Comparison of ENCODE assay signal across 1 cellular context in the genomic region with DNA sequence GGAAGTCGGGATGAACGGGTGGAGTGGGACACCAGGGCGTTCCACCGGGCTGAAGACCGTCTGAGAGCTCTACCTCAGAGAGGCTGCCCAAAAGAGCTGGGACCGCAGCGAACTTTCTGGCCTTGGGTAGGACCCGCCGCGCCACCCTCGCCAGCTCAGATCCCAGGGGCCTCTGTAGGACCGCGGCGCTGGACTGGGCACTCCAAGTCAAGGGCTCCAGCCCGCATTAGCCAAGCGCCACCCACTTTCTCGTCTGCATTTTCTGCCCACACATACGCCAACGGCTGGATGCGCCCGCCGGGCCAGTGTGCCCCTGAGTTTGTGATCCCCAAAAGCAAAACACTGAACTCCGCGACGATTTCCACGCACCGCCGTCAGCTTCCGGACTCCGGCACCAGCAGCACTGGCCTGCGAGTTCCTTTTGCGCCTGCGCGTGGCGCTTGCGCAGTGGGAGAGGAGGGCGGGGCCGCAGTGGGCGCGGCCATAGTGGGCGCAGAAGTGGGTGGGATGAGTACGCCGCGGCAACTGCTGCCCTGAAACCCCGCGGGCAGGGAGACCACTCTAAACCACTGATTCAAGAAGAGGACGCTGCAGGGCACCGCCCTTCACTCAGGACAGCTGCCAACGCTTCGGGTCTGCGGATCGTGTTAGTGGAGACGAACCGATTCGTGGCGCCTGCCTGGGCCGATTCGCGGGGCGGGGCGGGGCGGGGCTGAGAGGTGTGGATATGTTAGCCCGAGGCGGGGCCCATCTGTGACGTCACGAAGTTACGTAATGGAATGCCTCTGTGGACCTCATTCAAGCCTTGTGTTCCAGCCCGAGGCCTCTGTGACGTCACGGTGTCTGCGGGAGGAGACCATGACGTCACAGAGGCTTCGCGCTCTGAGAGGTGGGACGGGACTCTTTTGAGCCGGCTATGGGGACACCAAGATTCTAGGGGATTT.
TF ChIP-seq lines count a peak whose summit lies in the region.

No MANE protein-coding gene starts in this region.

TF ChIP-seq in K562, 482 proteins besides CTCF, POLR2A, EP300 and RAD21 (continued from another document and continues in another):
- TF ChIP-seq, protein P1, sequence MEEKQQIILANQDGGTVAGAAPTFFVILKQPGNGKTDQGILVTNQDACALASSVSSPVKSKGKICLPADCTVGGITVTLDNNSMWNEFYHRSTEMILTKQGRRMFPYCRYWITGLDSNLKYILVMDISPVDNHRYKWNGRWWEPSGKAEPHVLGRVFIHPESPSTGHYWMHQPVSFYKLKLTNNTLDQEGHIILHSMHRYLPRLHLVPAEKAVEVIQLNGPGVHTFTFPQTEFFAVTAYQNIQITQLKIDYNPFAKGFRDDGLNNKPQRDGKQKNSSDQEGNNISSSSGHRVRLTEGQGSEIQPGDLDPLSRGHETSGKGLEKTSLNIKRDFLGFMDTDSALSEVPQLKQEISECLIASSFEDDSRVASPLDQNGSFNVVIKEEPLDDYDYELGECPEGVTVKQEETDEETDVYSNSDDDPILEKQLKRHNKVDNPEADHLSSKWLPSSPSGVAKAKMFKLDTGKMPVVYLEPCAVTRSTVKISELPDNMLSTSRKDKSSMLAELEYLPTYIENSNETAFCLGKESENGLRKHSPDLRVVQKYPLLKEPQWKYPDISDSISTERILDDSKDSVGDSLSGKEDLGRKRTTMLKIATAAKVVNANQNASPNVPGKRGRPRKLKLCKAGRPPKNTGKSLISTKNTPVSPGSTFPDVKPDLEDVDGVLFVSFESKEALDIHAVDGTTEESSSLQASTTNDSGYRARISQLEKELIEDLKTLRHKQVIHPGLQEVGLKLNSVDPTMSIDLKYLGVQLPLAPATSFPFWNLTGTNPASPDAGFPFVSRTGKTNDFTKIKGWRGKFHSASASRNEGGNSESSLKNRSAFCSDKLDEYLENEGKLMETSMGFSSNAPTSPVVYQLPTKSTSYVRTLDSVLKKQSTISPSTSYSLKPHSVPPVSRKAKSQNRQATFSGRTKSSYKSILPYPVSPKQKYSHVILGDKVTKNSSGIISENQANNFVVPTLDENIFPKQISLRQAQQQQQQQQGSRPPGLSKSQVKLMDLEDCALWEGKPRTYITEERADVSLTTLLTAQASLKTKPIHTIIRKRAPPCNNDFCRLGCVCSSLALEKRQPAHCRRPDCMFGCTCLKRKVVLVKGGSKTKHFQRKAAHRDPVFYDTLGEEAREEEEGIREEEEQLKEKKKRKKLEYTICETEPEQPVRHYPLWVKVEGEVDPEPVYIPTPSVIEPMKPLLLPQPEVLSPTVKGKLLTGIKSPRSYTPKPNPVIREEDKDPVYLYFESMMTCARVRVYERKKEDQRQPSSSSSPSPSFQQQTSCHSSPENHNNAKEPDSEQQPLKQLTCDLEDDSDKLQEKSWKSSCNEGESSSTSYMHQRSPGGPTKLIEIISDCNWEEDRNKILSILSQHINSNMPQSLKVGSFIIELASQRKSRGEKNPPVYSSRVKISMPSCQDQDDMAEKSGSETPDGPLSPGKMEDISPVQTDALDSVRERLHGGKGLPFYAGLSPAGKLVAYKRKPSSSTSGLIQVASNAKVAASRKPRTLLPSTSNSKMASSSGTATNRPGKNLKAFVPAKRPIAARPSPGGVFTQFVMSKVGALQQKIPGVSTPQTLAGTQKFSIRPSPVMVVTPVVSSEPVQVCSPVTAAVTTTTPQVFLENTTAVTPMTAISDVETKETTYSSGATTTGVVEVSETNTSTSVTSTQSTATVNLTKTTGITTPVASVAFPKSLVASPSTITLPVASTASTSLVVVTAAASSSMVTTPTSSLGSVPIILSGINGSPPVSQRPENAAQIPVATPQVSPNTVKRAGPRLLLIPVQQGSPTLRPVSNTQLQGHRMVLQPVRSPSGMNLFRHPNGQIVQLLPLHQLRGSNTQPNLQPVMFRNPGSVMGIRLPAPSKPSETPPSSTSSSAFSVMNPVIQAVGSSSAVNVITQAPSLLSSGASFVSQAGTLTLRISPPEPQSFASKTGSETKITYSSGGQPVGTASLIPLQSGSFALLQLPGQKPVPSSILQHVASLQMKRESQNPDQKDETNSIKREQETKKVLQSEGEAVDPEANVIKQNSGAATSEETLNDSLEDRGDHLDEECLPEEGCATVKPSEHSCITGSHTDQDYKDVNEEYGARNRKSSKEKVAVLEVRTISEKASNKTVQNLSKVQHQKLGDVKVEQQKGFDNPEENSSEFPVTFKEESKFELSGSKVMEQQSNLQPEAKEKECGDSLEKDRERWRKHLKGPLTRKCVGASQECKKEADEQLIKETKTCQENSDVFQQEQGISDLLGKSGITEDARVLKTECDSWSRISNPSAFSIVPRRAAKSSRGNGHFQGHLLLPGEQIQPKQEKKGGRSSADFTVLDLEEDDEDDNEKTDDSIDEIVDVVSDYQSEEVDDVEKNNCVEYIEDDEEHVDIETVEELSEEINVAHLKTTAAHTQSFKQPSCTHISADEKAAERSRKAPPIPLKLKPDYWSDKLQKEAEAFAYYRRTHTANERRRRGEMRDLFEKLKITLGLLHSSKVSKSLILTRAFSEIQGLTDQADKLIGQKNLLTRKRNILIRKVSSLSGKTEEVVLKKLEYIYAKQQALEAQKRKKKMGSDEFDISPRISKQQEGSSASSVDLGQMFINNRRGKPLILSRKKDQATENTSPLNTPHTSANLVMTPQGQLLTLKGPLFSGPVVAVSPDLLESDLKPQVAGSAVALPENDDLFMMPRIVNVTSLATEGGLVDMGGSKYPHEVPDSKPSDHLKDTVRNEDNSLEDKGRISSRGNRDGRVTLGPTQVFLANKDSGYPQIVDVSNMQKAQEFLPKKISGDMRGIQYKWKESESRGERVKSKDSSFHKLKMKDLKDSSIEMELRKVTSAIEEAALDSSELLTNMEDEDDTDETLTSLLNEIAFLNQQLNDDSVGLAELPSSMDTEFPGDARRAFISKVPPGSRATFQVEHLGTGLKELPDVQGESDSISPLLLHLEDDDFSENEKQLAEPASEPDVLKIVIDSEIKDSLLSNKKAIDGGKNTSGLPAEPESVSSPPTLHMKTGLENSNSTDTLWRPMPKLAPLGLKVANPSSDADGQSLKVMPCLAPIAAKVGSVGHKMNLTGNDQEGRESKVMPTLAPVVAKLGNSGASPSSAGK (IDR thresholded peaks at IDR 0.05): peak; percentile 55
- TF ChIP-seq ZC3H4 (CRISPR knock-in tag; IDR thresholded peaks at IDR 0.05; ENCODE audit: borderline replicate concordance) (no peak), SP1 (CRISPR knock-in tag; IDR thresholded peaks at IDR 0.05) (peak; percentile 91), ZNF224 (CRISPR knock-in tag; IDR thresholded peaks at IDR 0.05) (no peak), NCOA4 (IDR thresholded peaks at IDR 0.05; ENCODE audit: partially characterized antibody) (no peak), PCBP2 (IDR thresholded peaks at IDR 0.05; ENCODE audit: low read depth, low read length, poor library complexity, severe bottlenecking) (no peak), ZNF274 (IDR thresholded peaks at IDR 0.05; ENCODE audit: borderline replicate concordance, low read depth, low read length) (no peak), RNF2 (IDR thresholded peaks at IDR 0.05) (no peak), RCOR1 (IDR thresholded peaks at IDR 0.05; ENCODE audit: borderline replicate concordance in 1 of 2, low read depth in 2 of 2, low read length in 2 of 2) (peak in 1 of 2 experiments; percentile 94; a peak in 3 of 4 replicates), ZNF695 (CRISPR knock-in tag; IDR thresholded peaks at IDR 0.05) (no peak), KAT7 (CRISPR knock-in tag; IDR thresholded peaks at IDR 0.05; ENCODE audit: borderline replicate concordance) (peak; percentile 88; the same call in 1 of the 2 replicates), GABPB1 (CRISPR knock-in tag; IDR thresholded peaks at IDR 0.05) (peak; percentile 52), POLR2G (IDR thresholded peaks at IDR 0.05; ENCODE audit: low read depth, low read length) (peak; percentile 97), RBM15 (IDR thresholded peaks at IDR 0.05; ENCODE audit: insufficient read depth, low read length) (no peak), XRCC3 (IDR thresholded peaks at IDR 0.05) (no peak), SRSF1 (IDR thresholded peaks at IDR 0.05; ENCODE audit: low read depth, low read length) (0 out of 2 replicates have a peak, but pooled peaks have one; percentile 66), POLR2AphosphoS5 (IDR thresholded peaks at IDR 0.05; ENCODE audit: control insufficient read depth, insufficient read depth, low read depth, low read length) (peak; percentile 91), ESRRA (IDR thresholded peaks at IDR 0.05; ENCODE audit: borderline replicate concordance, low read depth) (peak; percentile 84), PHB (CRISPR knock-in tag; IDR thresholded peaks at IDR 0.05) (no peak), TOE1 (IDR thresholded peaks at IDR 0.05; ENCODE audit: borderline replicate concordance) (peak; percentile 56; the same call in 1 of the 2 replicates), TOE1 (CRISPR knock-in tag; IDR thresholded peaks at IDR 0.05; ENCODE audit: borderline replicate concordance, low read depth) (no peak), NRF1 (conservative IDR thresholded peaks at IDR 0.05 in 1 of 2, IDR thresholded peaks at IDR 0.05 in 1 of 2) (peak; percentile 97 to 98), SMAD4 (CRISPR knock-in tag; conservative IDR thresholded peaks at IDR 0.05) (peak; percentile 35), CREB1 (IDR thresholded peaks at IDR 0.05) (peak; percentile 100), CREB1 (CRISPR knock-in tag; IDR thresholded peaks at IDR 0.05) (peak; percentile 99), RBFOX2 (IDR thresholded peaks at IDR 0.05; ENCODE audit: low read depth, low read length) (peak; percentile 98), RUNX1 (IDR thresholded peaks at IDR 0.05; ENCODE audit: low read depth) (0 out of 2 replicates have a peak, but pooled peaks have one; percentile 19), GATAD2A (IDR thresholded peaks at IDR 0.05) (no peak), LEF1 (IDR thresholded peaks at IDR 0.05) (no peak), ZNF766 (CRISPR knock-in tag; conservative IDR thresholded peaks at IDR 0.05) (no peak)
- TF ChIP-seq, protein P2, sequence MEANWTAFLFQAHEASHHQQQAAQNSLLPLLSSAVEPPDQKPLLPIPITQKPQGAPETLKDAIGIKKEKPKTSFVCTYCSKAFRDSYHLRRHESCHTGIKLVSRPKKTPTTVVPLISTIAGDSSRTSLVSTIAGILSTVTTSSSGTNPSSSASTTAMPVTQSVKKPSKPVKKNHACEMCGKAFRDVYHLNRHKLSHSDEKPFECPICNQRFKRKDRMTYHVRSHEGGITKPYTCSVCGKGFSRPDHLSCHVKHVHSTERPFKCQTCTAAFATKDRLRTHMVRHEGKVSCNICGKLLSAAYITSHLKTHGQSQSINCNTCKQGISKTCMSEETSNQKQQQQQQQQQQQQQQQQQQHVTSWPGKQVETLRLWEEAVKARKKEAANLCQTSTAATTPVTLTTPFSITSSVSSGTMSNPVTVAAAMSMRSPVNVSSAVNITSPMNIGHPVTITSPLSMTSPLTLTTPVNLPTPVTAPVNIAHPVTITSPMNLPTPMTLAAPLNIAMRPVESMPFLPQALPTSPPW (CRISPR knock-in tag; IDR thresholded peaks at IDR 0.05): peak; percentile 57; the same call in 1 of the 2 replicates
- TF ChIP-seq, protein P3, sequence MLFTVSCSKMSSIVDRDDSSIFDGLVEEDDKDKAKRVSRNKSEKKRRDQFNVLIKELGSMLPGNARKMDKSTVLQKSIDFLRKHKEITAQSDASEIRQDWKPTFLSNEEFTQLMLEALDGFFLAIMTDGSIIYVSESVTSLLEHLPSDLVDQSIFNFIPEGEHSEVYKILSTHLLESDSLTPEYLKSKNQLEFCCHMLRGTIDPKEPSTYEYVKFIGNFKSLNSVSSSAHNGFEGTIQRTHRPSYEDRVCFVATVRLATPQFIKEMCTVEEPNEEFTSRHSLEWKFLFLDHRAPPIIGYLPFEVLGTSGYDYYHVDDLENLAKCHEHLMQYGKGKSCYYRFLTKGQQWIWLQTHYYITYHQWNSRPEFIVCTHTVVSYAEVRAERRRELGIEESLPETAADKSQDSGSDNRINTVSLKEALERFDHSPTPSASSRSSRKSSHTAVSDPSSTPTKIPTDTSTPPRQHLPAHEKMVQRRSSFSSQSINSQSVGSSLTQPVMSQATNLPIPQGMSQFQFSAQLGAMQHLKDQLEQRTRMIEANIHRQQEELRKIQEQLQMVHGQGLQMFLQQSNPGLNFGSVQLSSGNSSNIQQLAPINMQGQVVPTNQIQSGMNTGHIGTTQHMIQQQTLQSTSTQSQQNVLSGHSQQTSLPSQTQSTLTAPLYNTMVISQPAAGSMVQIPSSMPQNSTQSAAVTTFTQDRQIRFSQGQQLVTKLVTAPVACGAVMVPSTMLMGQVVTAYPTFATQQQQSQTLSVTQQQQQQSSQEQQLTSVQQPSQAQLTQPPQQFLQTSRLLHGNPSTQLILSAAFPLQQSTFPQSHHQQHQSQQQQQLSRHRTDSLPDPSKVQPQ (CRISPR knock-in tag; IDR thresholded peaks at IDR 0.05; ENCODE audit: borderline replicate concordance): no peak
- TF ChIP-seq, protein P4, sequence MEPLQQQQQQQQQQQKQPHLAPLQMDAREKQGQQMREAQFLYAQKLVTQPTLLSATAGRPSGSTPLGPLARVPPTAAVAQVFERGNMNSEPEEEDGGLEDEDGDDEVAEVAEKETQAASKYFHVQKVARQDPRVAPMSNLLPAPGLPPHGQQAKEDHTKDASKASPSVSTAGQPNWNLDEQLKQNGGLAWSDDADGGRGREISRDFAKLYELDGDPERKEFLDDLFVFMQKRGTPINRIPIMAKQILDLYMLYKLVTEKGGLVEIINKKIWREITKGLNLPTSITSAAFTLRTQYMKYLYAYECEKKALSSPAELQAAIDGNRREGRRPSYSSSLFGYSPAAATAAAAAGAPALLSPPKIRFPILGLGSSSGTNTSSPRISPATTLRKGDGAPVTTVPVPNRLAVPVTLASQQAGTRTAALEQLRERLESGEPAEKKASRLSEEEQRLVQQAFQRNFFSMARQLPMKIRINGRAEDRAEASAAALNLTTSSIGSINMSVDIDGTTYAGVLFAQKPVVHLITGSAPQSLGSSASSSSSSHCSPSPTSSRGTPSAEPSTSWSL (CRISPR knock-in tag; IDR thresholded peaks at IDR 0.05; ENCODE audit: borderline replicate concordance): no peak
- TF ChIP-seq, protein P5, sequence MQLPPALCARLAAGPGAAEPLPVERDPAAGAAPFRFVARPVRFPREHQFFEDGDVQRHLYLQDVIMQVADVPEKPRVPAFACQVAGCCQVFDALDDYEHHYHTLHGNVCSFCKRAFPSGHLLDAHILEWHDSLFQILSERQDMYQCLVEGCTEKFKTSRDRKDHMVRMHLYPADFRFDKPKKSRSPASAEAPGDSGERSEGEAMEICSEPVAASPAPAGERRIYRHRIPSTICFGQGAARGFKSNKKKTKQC (CRISPR knock-in tag; IDR thresholded peaks at IDR 0.05): peak; percentile 23; the same call in 1 of the 2 replicates
- TF ChIP-seq, protein P6, sequence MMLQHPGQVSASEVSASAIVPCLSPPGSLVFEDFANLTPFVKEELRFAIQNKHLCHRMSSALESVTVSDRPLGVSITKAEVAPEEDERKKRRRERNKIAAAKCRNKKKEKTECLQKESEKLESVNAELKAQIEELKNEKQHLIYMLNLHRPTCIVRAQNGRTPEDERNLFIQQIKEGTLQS (IDR thresholded peaks at IDR 0.05): peak; percentile 95
- TF ChIP-seq, protein P6 (CRISPR knock-in tag; conservative IDR thresholded peaks at IDR 0.05): no peak
- TF ChIP-seq, protein P7, sequence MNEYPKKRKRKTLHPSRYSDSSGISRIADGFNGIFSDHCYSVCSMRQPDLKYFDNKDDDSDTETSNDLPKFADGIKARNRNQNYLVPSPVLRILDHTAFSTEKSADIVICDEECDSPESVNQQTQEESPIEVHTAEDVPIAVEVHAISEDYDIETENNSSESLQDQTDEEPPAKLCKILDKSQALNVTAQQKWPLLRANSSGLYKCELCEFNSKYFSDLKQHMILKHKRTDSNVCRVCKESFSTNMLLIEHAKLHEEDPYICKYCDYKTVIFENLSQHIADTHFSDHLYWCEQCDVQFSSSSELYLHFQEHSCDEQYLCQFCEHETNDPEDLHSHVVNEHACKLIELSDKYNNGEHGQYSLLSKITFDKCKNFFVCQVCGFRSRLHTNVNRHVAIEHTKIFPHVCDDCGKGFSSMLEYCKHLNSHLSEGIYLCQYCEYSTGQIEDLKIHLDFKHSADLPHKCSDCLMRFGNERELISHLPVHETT (CRISPR knock-in tag; conservative IDR thresholded peaks at IDR 0.05 in 1 of 2, IDR thresholded peaks at IDR 0.05 in 1 of 2): no peak
